Comparison of ENCODE assay signal across 18 cellular contexts in genomic region chr2:159046966-159047365, GRCh38.
A peak's percentile ranks its signal among the peaks of the same experiment; 100 is the strongest.
DNase-seq lines count a peak whose midpoint lies in the region; ATAC-seq and TF ChIP-seq lines count a peak whose summit lies in the region.
"Had no signal": no experiment of that assay in that cellular context is flagged by ENCODE, and none has a peak within 500 bp of the region (broad histone marks: within the 10 kb centered on the region; RNA-seq: fewer than 3 reads in every experiment).

No MANE protein-coding gene starts in this region.

- H3K4me3 ChIP-seq in GM23338, result no peak overlapping the region
- no peak overlapping the region for H3K4me3 ChIP-seq in fibroblast of the aortic adventitia (ENCODE audit: low read depth, low read length)
- no peak overlapping the region for H3K4me3 ChIP-seq in skin epidermis

- H3K79me2 ChIP-seq in GM23338 (replicated peaks; ENCODE audit: insufficient read depth), result no peaks in the 10 kb centered on the region; the same call in 1 of the 2 replicates

- 0 out of 2 replicates have a peak overlapping the region, but pooled peaks have one; percentile 13 for H3K27ac Mint-ChIP-seq in GM23338
- H3K27ac Mint-ChIP-seq: activated T-cell treated with anti-CD3 and anti-CD28 coated beads, Interleukin-2, amount 50 U/mL, for 72 hours; IgD-negative memory B cell; stimulated activated memory B cell treated with anti-CD40 and anti-IgM and Interleukin-4, amounts not matched to agents 10 μg/mL and 1 μg/mL and 100 μg/mL, for 72 hours; WTC11 had no signal

- no peak for TF ChIP-seq CTCF in GM23338 (conservative IDR thresholded peaks at IDR 0.05; ENCODE audit: low read depth in 2 of 2)
- no peak for TF ChIP-seq CTCF in VCaP (conservative IDR thresholded peaks at IDR 0.05)
- no peak for TF ChIP-seq CTCF in fibroblast of the aortic adventitia (IDR thresholded peaks at IDR 0.05; ENCODE audit: insufficient read depth, low read length)

- H3K4me1 Mint-ChIP-seq in GM23338, result peaks cover 23% of the 10 kb centered on the region
- H3K4me1 Mint-ChIP-seq: stimulated activated memory B cell treated with anti-CD40 and anti-IgM and Interleukin-4, amounts not matched to agents 10 μg/mL and 1 μg/mL and 100 μg/mL, for 72 hours had no signal

- peaks cover 13% of the 10 kb centered on the region for H3K36me3 Mint-ChIP-seq in GM23338 (ENCODE audit: low read depth)
- H3K36me3 Mint-ChIP-seq: stimulated activated memory B cell treated with anti-CD40 and anti-IgM and Interleukin-4, amounts not matched to agents 10 μg/mL and 1 μg/mL and 100 μg/mL, for 72 hours had no signal

- no peak overlapping the region for H3K4me3 Mint-ChIP-seq in GM23338
- H3K4me3 Mint-ChIP-seq: activated T-cell treated with anti-CD3 and anti-CD28 coated beads, Interleukin-2, amount 50 U/mL, for 72 hours; IgD-negative memory B cell; stimulated activated memory B cell treated with anti-CD40 and anti-IgM and Interleukin-4, amounts not matched to agents 10 μg/mL and 1 μg/mL and 100 μg/mL, for 72 hours; WTC11 had no signal

- no peak overlapping the region for H3K27ac ChIP-seq in GM23338 (ENCODE audit: low read depth)
- peak overlapping the region; percentile 97 for H3K27ac ChIP-seq in VCaP
- H3K27ac ChIP-seq in skin epidermis, result peak overlapping the region in 15 of 21 experiments; percentile 8 to 75 (median 65)
- H3K27ac ChIP-seq: foreskin keratinocyte, parathyroid adenoma had no signal

- ATAC-seq in GM23338, result no peak
- ATAC-seq: activated T-cell treated with anti-CD3 and anti-CD28 coated beads, Interleukin-2, amount 50 U/mL, for 72 hours; foreskin keratinocyte; left colon; stimulated activated memory B cell treated with anti-CD40 and anti-IgM and Interleukin-4, amounts not matched to agents 10 μg/mL and 1 μg/mL and 100 μg/mL, for 72 hours; WTC11 had no signal

- no peaks in the 10 kb centered on the region for H3K9me2 ChIP-seq in GM23338 (ENCODE audit: insufficient read depth)

- H3K9me3 Mint-ChIP-seq in GM23338, result peaks cover 13% of the 10 kb centered on the region
- H3K9me3 Mint-ChIP-seq: activated T-cell treated with anti-CD3 and anti-CD28 coated beads, Interleukin-2, amount 50 U/mL, for 72 hours; stimulated activated memory B cell treated with anti-CD40 and anti-IgM and Interleukin-4, amounts not matched to agents 10 μg/mL and 1 μg/mL and 100 μg/mL, for 72 hours had no signal

- H3K4me2 ChIP-seq in GM23338, result 0 out of 2 replicates have a peak overlapping the region, but pooled peaks have one; percentile 24

- H3K36me3 ChIP-seq in GM23338 (ENCODE audit: insufficient read depth), result no peaks in the 10 kb centered on the region

- H3F3A ChIP-seq in GM23338 (replicated peaks; ENCODE audit: low read depth), result no peaks in the 10 kb centered on the region

- no peaks in the 10 kb centered on the region for H3K27me3 ChIP-seq in GM23338 (ENCODE audit: insufficient read depth)
- H3K27me3 ChIP-seq: foreskin keratinocyte had no signal

- H2AFZ ChIP-seq in GM23338, result no peak overlapping the region
- H2AFZ ChIP-seq: parathyroid adenoma had no signal

- no peak for DNase-seq in GM23338 (ENCODE audit: low spot score)
- peak; percentile 65 for DNase-seq in fibroblast of the aortic adventitia (ENCODE audit: low read depth)
- no peak for DNase-seq in NCI-H524 (lab: John Stamatoyannopoulos, UW)
- no peak for DNase-seq in activated CD4-positive, alpha-beta T cell treated with anti-CD3 and anti-CD28 coated beads for 1 hour
- no peak for DNase-seq in GF-D8 (lab: John Stamatoyannopoulos, UW)
- DNase-seq in D341Med (ENCODE audit: low spot score), result no peak
- DNase-seq: activated T-cell treated with anti-CD3 and anti-CD28 coated beads, Interleukin-2, amount 50 U/mL, for 72 hours; central memory CD4-positive, alpha-beta T cell; left colon; NCI-H345; stimulated activated CD4-positive, alpha-beta T cell treated with anti-CD3 and anti-CD28 coated beads, Interleukin-2, amount 100 ng/mL, for 24 hours had no signal

- no peaks in the 10 kb centered on the region for H3K27me3 Mint-ChIP-seq in GM23338 (ENCODE audit: insufficient read depth, low read depth, poor library complexity)

- peaks cover 6% of the 10 kb centered on the region; the same call in 1 of the 2 replicates for H3K4me1 ChIP-seq in GM23338 (ENCODE audit: insufficient read depth)

- 0 out of 2 replicates have a peak, but pooled peaks cover 2% of the 10 kb centered on the region for H4K20me1 ChIP-seq in GM23338 (replicated peaks; ENCODE audit: insufficient read depth)

TF ChIP-seq in GM23338, 12 proteins besides CTCF, POLR2A, EP300 and RAD21 (continues in another document):
- TF ChIP-seq NANOG (IDR thresholded peaks at IDR 0.05; ENCODE audit: borderline replicate concordance) (no peak), REST (IDR thresholded peaks at IDR 0.05; ENCODE audit: unreplicated experiment) (no peak), POLR2AphosphoS5 (IDR thresholded peaks at IDR 0.05; ENCODE audit: low read depth) (no peak), EZH2phosphoT487 (IDR thresholded peaks at IDR 0.05; ENCODE audit: unreplicated experiment) (no peak), ETS1 (IDR thresholded peaks at IDR 0.05) (no peak), ZNF114 (CRISPR knock-in tag; IDR thresholded peaks at IDR 0.05) (no peak), EZH2 (IDR thresholded peaks at IDR 0.05; ENCODE audit: low read depth, unreplicated experiment) (no peak), ZNF331 (CRISPR knock-in tag; IDR thresholded peaks at IDR 0.05; ENCODE audit: low read depth) (no peak)
